ENCODE assay signal across 8 cellular contexts in genomic region chr19:44951179-44952159, GRCh38. TPM values are rescaled to one million over a fixed set of nuclear protein-coding genes. Genes with fewer than 3 reads are reported as not detected.
DNase-seq lines count a peak whose midpoint lies in the region; ATAC-seq and TF ChIP-seq lines count a peak whose summit lies in the region.

No MANE protein-coding gene starts in this region.

- H3K27me3 Mint-ChIP-seq in activated T-cell treated with anti-CD3 and anti-CD28 coated beads, Interleukin-2, amount 50 U/mL, for 4 hours (ENCODE audit: low read depth), result no peaks in the 10 kb centered on the region

- POLR2A ChIA-PET in IMR-90 (lab: Charles Lee; ENCODE audit: unreplicated experiment), result no interaction called here

- intact Hi-C loops in IMR-90 (cut with micrococcal nuclease), result loop anchor here (1.0 to 10.0 kb wide), 3 partner anchors 48 to 377 kb away; partner anchors contain the start of gene TOMM40

- dilution Hi-C loops in IMR-90 (cut with HindIII; ENCODE audit: low sequenced_read_pairs, unreplicated experiment), result no loop called here

- H3K27me3 ChIP-seq in IMR-90 (ENCODE audit: control insufficient read depth, insufficient read depth, low read length) (no peaks in the 10 kb centered on the region), tibial nerve (no peaks in the 10 kb centered on the region)

- H3K36me3 ChIP-seq in IMR-90 (ENCODE audit: control insufficient read depth, insufficient read depth, low read length) (peaks cover 2% of the 10 kb centered on the region; the same call in 1 of the 2 replicates), tibial nerve (peaks cover 0 to 15% (median 0%) of the 10 kb centered on the region in 3 donors)

- no peak overlapping the region for H3K9ac ChIP-seq in IMR-90 (ENCODE audit: low read depth, low read length)

- TF ChIP-seq RAD21 in IMR-90 (IDR thresholded peaks at IDR 0.05; ENCODE audit: low read length), result peak; percentile 76

- H3K56ac ChIP-seq in IMR-90 (ENCODE audit: extremely low read depth, insufficient read depth, low read length), result no peak overlapping the region

- H2BK20ac ChIP-seq in IMR-90 (ENCODE audit: low read depth, low read length), result no peak overlapping the region

- no peak overlapping the region for H2AK5ac ChIP-seq in IMR-90 (ENCODE audit: low read depth, low read length)

- peaks cover 17% of the 10 kb centered on the region for H3K4me1 Mint-ChIP-seq in activated T-cell treated with anti-CD3 and anti-CD28 coated beads, Interleukin-2, amount 50 U/mL, for 4 hours (ENCODE audit: low read depth)

- no peak overlapping the region for H2BK15ac ChIP-seq in IMR-90 (ENCODE audit: low read depth, low read length)

- no peak overlapping the region for H3K18ac ChIP-seq in IMR-90 (ENCODE audit: low read depth, low read length)

- DNase-seq in D341Med (ENCODE audit: low spot score), result peak; percentile 78
- DNase-seq in IMR-90, result peak; percentile 82
- peak; percentile 89 for DNase-seq in OCI-M1 (lab: John Stamatoyannopoulos, UW)
- peak; percentile 52 for DNase-seq in activated T-cell treated with anti-CD3 and anti-CD28 coated beads, Interleukin-2, amount 50 U/mL, for 4 hours
- peak; percentile 84 for DNase-seq in fibroblast of mammary gland (ENCODE audit: low read depth)
- DNase-seq in occipital lobe (lab: John Stamatoyannopoulos, UW), result peak; percentile 69
- DNase-seq in tibial nerve (ENCODE audit: low spot score in 2 of 2), result peak; percentile 27 to 86

- no peak for TF ChIP-seq POLR2A in IMR-90 (IDR thresholded peaks at IDR 0.05; ENCODE audit: low read depth, low read length)
- TF ChIP-seq POLR2A in tibial nerve (IDR thresholded peaks at IDR 0.05), result no peak

- BruUV-seq in IMR-90 (replicated peaks; lab: Mats Ljungman, UMichigan), result no TSS peak

- H3K36me3 Mint-ChIP-seq in activated T-cell treated with anti-CD3 and anti-CD28 coated beads, Interleukin-2, amount 50 U/mL, for 4 hours (ENCODE audit: insufficient read depth), result peaks cover 3% of the 10 kb centered on the region

- 20% methylated on average over 3 of the region's 13 CpGs; no CpG with 5 or more reads in 1 of the 2 experiments for WGBS in IMR-90 (ENCODE audit: extremely low coverage in 2 of 2, insufficient read length in 1 of 2), 2 experiments
- WGBS in tibial nerve, 2 donors, result 35 to 45% methylated on average over 13 of the region's 13 CpGs

- H4K5ac ChIP-seq in IMR-90 (ENCODE audit: low read depth, low read length), result no peak overlapping the region

- in situ Hi-C loops in IMR-90 (cut with MboI; ENCODE audit: low sequenced_read_pairs), result loop anchor here (5.0 to 10.0 kb wide), 2 partner anchors 39 to 267 kb away; partner anchors contain the start of gene APOC1

- H3K14ac ChIP-seq in IMR-90 (replicated peaks; ENCODE audit: low read depth, low read length), result no peak overlapping the region

- no peak overlapping the region for H3K4me2 ChIP-seq in IMR-90 (ENCODE audit: low read depth, low read length)

- no peaks in the 10 kb centered on the region for H3K9me3 ChIP-seq in IMR-90 (ENCODE audit: control insufficient read depth, insufficient read depth, low read length)
- H3K9me3 ChIP-seq in tibial nerve, result no peaks in the 10 kb centered on the region

- ATAC-seq in IMR-90 (ENCODE audit: low read depth), result peak; percentile 15; the same call in 1 of the 2 replicates
- no peak for ATAC-seq in activated T-cell treated with anti-CD3 and anti-CD28 coated beads, Interleukin-2, amount 50 U/mL, for 4 hours
- no peak for ATAC-seq in HG03095 (IDR thresholded peaks at IDR 0.05; ENCODE audit: unreplicated experiment)

- no peak overlapping the region for H2BK5ac ChIP-seq in IMR-90 (ENCODE audit: low read depth, low read length, poor library complexity, severe bottlenecking)

- H2BK120ac ChIP-seq in IMR-90 (ENCODE audit: low read depth, low read length), result no peak overlapping the region

- no peak overlapping the region for H3K4me3 Mint-ChIP-seq in activated T-cell treated with anti-CD3 and anti-CD28 coated beads, Interleukin-2, amount 50 U/mL, for 4 hours

- H4K8ac ChIP-seq in IMR-90 (ENCODE audit: low read depth in 2 of 2, low read length in 2 of 2), result no peak overlapping the region

- peak overlapping the region; percentile 23 for H2AK9ac ChIP-seq in IMR-90 (replicated peaks; ENCODE audit: low read depth, low read length, poor library complexity)

- peak overlapping the region; percentile 44 for H2AFZ ChIP-seq in IMR-90 (replicated peaks; ENCODE audit: low read length, poor library complexity)

- no peak overlapping the region for H4K91ac ChIP-seq in IMR-90 (ENCODE audit: insufficient read depth, low read depth, low read length)

- H3K4ac ChIP-seq in IMR-90 (ENCODE audit: low read depth, low read length), result no peak overlapping the region

- CTCF ChIA-PET in IMR-90 (lab: Yijun Ruan, JAX), result interaction anchor here (0.7 to 1.3 kb wide), 5 partner anchors 40 to 59 kb away, joined by 3 to 10 read pairs (median 4); no protein-coding TSS in a partner anchor

- peaks cover 6% of the 10 kb centered on the region for H3K4me1 ChIP-seq in IMR-90 (ENCODE audit: control insufficient read depth, insufficient read depth, low read length)
- peaks cover 0 to 45% (median 21%) of the 10 kb centered on the region in 4 donors for H3K4me1 ChIP-seq in tibial nerve

- TF ChIP-seq CTCF in IMR-90 (conservative IDR thresholded peaks at IDR 0.05; ENCODE audit: low read depth, low read length) (peak; percentile 82), fibroblast of mammary gland (conservative IDR thresholded peaks at IDR 0.05; ENCODE audit: control insufficient read depth, insufficient read depth, low read depth, low read length) (peak; percentile 87), tibial nerve (IDR thresholded peaks at IDR 0.05) (peak; percentile 79 to 87 (median 84))

- H3K4me3 ChIP-seq in IMR-90 (ENCODE audit: insufficient read depth, low read depth, low read length) (no peak overlapping the region), fibroblast of mammary gland (ENCODE audit: control insufficient read depth, low read depth, low read length) (no peak overlapping the region), tibial nerve (no peak overlapping the region)

- no peak overlapping the region for H3K23ac ChIP-seq in IMR-90 (ENCODE audit: low read depth, low read length)

- no peak for TF ChIP-seq EP300 in tibial nerve (IDR thresholded peaks at IDR 0.05)

- H3K79me1 ChIP-seq in IMR-90 (ENCODE audit: low read depth in 1 of 2, low read length in 2 of 2), result peaks cover 2 to 25% of the 10 kb centered on the region in 2 experiments; a peak in 2 of 4 replicates

- peaks cover 11% of the 10 kb centered on the region for H4K20me1 ChIP-seq in IMR-90 (ENCODE audit: insufficient read depth, low read length)

- H3K9me1 ChIP-seq in IMR-90 (ENCODE audit: insufficient read depth, low read length), result peaks cover 8% of the 10 kb centered on the region; the same call in 1 of the 2 replicates

- no peak overlapping the region for H3K27ac ChIP-seq in IMR-90 (ENCODE audit: insufficient read depth, low read length)
- H3K27ac ChIP-seq in tibial nerve, result peak overlapping the region in 3 of 4 donors; percentile 24 to 75 (median 59)

- no peaks in the 10 kb centered on the region for H3K9me3 Mint-ChIP-seq in activated T-cell treated with anti-CD3 and anti-CD28 coated beads, Interleukin-2, amount 50 U/mL, for 4 hours

TF ChIP-seq in IMR-90, 13 proteins besides CTCF, POLR2A, EP300 and RAD21:
- TF ChIP-seq RFX5 (IDR thresholded peaks at IDR 0.05; ENCODE audit: low read depth, low read length), result no peak
- TF ChIP-seq SMC3 (IDR thresholded peaks at IDR 0.05; ENCODE audit: low read depth, low read length), result peak; percentile 92

RNA-seq across cellular contexts. Expression of gene CLPTM1, which starts 3.7 kb away (rescaled TPM):
- 23.8 and 27.8 TPM in 2 replicates for total RNA-seq in IMR-90 (2012; rRNA removed)
- 88.8 and 93.2 TPM in 2 replicates for polyA plus RNA-seq in IMR-90 (2012; rRNA removed)
- polyA plus RNA-seq in IMR-90 (2012; cell fraction: cytosol; rRNA removed), result 39.8 and 96.7 TPM in 2 replicates
- polyA plus RNA-seq in IMR-90 (2012; cell fraction: nucleus; rRNA removed; ENCODE audit: low replicate concordance), result 148 and 302 TPM in 2 replicates
- total RNA-seq in activated T-cell treated with anti-CD3 and anti-CD28 coated beads, Interleukin-2, amount 50 U/mL, for 4 hours, result 100 to 1,000 TPM; 103 to 117 (median 112) TPM
- 27.5 TPM for total RNA-seq in occipital lobe
- total RNA-seq in tibial nerve, result 10 to 100 TPM; 52.3 to 89.4 (median 74.5) TPM

RNA-seq across cellular contexts. Expression of gene APOC2, which starts 5.6 kb away (rescaled TPM):
- not detected in 2 replicates for total RNA-seq in IMR-90 (2012; rRNA removed)
- not detected in 2 replicates for polyA plus RNA-seq in IMR-90 (2012; rRNA removed)
- polyA plus RNA-seq in IMR-90 (2012; cell fraction: cytosol; rRNA removed), result not detected in 2 replicates
- polyA plus RNA-seq in IMR-90 (2012; cell fraction: nucleus; rRNA removed; ENCODE audit: low replicate concordance), result not detected in 2 replicates
- not detected for total RNA-seq in activated T-cell treated with anti-CD3 and anti-CD28 coated beads, Interleukin-2, amount 50 U/mL, for 4 hours
- 1.4 TPM for total RNA-seq in occipital lobe
- 1 to 10 TPM in 1 of 4 donors, under 1 TPM in 1, not detected in 2; 0.90 to 2.0 TPM for total RNA-seq in tibial nerve

RNA-seq across cellular contexts. Expression of gene APOC4, which starts 9.4 kb away (rescaled TPM):
- not detected in 2 replicates for total RNA-seq in IMR-90 (2012; rRNA removed)
- polyA plus RNA-seq in IMR-90 (2012; rRNA removed), result not detected in 2 replicates
- polyA plus RNA-seq in IMR-90 (2012; cell fraction: cytosol; rRNA removed), result not detected in 2 replicates
- polyA plus RNA-seq in IMR-90 (2012; cell fraction: nucleus; rRNA removed; ENCODE audit: low replicate concordance), result not detected in 2 replicates
- not detected for total RNA-seq in activated T-cell treated with anti-CD3 and anti-CD28 coated beads, Interleukin-2, amount 50 U/mL, for 4 hours
- not detected for total RNA-seq in occipital lobe
- total RNA-seq in tibial nerve, result not detected

RNA-seq across cellular contexts. Expression of gene APOC1, which starts 37.1 kb away (rescaled TPM):
- total RNA-seq in IMR-90 (2012; rRNA removed), result not detected in 2 replicates
- 1.1 and 1.4 TPM in 2 replicates for polyA plus RNA-seq in IMR-90 (2012; rRNA removed)
- 1.8 and 2.4 TPM in 2 replicates for polyA plus RNA-seq in IMR-90 (2012; cell fraction: cytosol; rRNA removed)
- 0.34 TPM in 1 of 2 replicates, not detected in the other for polyA plus RNA-seq in IMR-90 (2012; cell fraction: nucleus; rRNA removed; ENCODE audit: low replicate concordance)
- 1 to 10 TPM; 1.3 to 4.8 (median 4.2) TPM for total RNA-seq in activated T-cell treated with anti-CD3 and anti-CD28 coated beads, Interleukin-2, amount 50 U/mL, for 4 hours
- 5.3 TPM for total RNA-seq in occipital lobe
- total RNA-seq in tibial nerve, result 100 to 1,000 TPM in 1 of 4 donors, 10 to 100 TPM in 3; 17.2 to 213 (median 49.9) TPM

RNA-seq across cellular contexts. Expression of gene APOE, which starts 45.9 kb away (rescaled TPM):
- total RNA-seq in IMR-90 (2012; rRNA removed) (0.18 TPM in 1 of 2 replicates, not detected in the other), occipital lobe (68.9 TPM), tibial nerve (100 to 1,000 TPM; 126 to 316 (median 163) TPM)
- polyA plus RNA-seq in IMR-90 (2012; rRNA removed), result 2.0 and 2.5 TPM in 2 replicates
- polyA plus RNA-seq in IMR-90 (2012; cell fraction: cytosol; rRNA removed), result 5.1 and 12.1 TPM in 2 replicates
- polyA plus RNA-seq in IMR-90 (2012; cell fraction: nucleus; rRNA removed; ENCODE audit: low replicate concordance), result 6.2 and 7.9 TPM in 2 replicates
- total RNA-seq in activated T-cell treated with anti-CD3 and anti-CD28 coated beads, Interleukin-2, amount 50 U/mL, for 4 hours, result 1 to 10 TPM; 4.3 to 5.0 (median 4.9) TPM
